8 cellular contexts compared by ENCODE assay signal in genomic region chr15:75204340-75205063, GRCh38.
DNase-seq lines count a peak whose midpoint lies in the region; ATAC-seq and TF ChIP-seq lines count a peak whose summit lies in the region.

No MANE protein-coding gene starts in this region.

- peak overlapping the region; percentile 3 for H3K4me3 ChIP-seq in choroid plexus epithelial cell (ENCODE audit: low read depth, low read length)

- peak; percentile 92 for DNase-seq in ELR (ENCODE audit: low read depth)
- DNase-seq in NCI-H524 (lab: John Stamatoyannopoulos, UW), result peak; percentile 92 to 97
- peak; percentile 92 for DNase-seq in activated CD4-positive, alpha-beta T cell treated with anti-CD3 and anti-CD28 coated beads for 48 hours
- DNase-seq in choroid plexus epithelial cell (ENCODE audit: low read depth), result peak; percentile 94
- peak; percentile 95 for DNase-seq in left kidney (ENCODE audit: low read depth, low spot score)
- DNase-seq in stimulated activated CD4-positive, alpha-beta T cell treated with anti-CD3 and anti-CD28 coated beads, Interleukin-1b, Interleukin-23, amount 100 ng/mL, for 4 hours (ENCODE audit: low read depth in 2 of 2), result peak; percentile 73 to 75

- peak; percentile 38 for ATAC-seq in HG02981 (IDR thresholded peaks at IDR 0.05; ENCODE audit: unreplicated experiment)
- no peak for ATAC-seq in HG02938 (IDR thresholded peaks at IDR 0.05; ENCODE audit: unreplicated experiment)

- peak; percentile 98 for TF ChIP-seq CTCF in choroid plexus epithelial cell (conservative IDR thresholded peaks at IDR 0.05; ENCODE audit: low read depth, low read length)
